In the genomic region with DNA sequence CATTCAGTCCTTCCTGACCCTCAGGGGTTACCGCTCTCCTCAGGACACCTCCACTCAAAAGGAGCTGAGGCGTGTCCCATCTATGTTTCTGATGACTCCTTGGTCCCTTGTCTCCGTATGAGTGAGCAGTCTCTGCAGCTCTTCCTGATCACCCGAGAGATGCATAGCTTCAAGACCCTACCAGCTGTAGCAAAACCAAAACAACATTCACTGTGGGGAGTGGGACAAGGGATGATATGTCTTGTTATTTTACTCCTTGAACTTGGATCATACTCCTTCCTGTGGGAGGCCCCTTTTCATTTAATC, we compare ENCODE assay signal across 15 cellular contexts. TPM values are rescaled to one million over a fixed set of nuclear protein-coding genes. Genes with fewer than 3 reads are reported as not detected.
DNase-seq lines count a peak whose midpoint lies in the region; ATAC-seq and TF ChIP-seq lines count a peak whose summit lies in the region.
"Had no signal": no experiment of that assay in that cellular context is flagged by ENCODE, and none has a peak within 500 bp of the region (broad histone marks: within the 10 kb centered on the region; RNA-seq: fewer than 3 reads in every experiment).

No MANE protein-coding gene starts in this region.

- no peaks in the 10 kb centered on the region for H3K9me3 Mint-ChIP-seq in T-helper 2 cell treated with Interferon-gamma antibody and Interleukin-4, amounts not matched to agents 5 μg/mL and 100 μg/mL, for 36 hours
- H3K9me3 Mint-ChIP-seq: HFFc6 had no signal

- H3K4me1 Mint-ChIP-seq in T-helper 2 cell treated with Interferon-gamma antibody and Interleukin-4, amounts not matched to agents 5 μg/mL and 100 μg/mL, for 36 hours (ENCODE audit: low read depth) = no peaks in the 10 kb centered on the region

- H3K27ac ChIP-seq in RWPE1 = peak overlapping the region; percentile 43; the same call in 1 of the 2 replicates
- H3K27ac ChIP-seq: body of pancreas, skin epidermis had no signal

- H3K36me3 Mint-ChIP-seq in T-helper 2 cell treated with Interferon-gamma antibody and Interleukin-4, amounts not matched to agents 5 μg/mL and 100 μg/mL, for 36 hours (ENCODE audit: low read depth) = no peaks in the 10 kb centered on the region

- H3K27me3 Mint-ChIP-seq in T-helper 2 cell treated with Interferon-gamma antibody and Interleukin-4, amounts not matched to agents 5 μg/mL and 100 μg/mL, for 36 hours (ENCODE audit: low read depth) = peaks cover 18% of the 10 kb centered on the region

- peak; percentile 4 for ATAC-seq in GM18499 (IDR thresholded peaks at IDR 0.05; ENCODE audit: insufficient read depth, unreplicated experiment)
- peak; percentile 39 for ATAC-seq in GM19438 (IDR thresholded peaks at IDR 0.05; ENCODE audit: low read depth, unreplicated experiment)
- peak; percentile 11 for ATAC-seq in HG02763 (IDR thresholded peaks at IDR 0.05; ENCODE audit: unreplicated experiment)
- ATAC-seq: activated CD4-positive, CD25-positive, alpha-beta regulatory T cell treated with anti-CD3 and anti-CD28 coated beads, Interleukin-2, amount 50 U/mL, for 24 hours; body of pancreas had no signal

- POLR2A ChIA-PET in RWPE1 (lab: Yijun Ruan, JAX; ENCODE audit: low non-redundant PET) = interaction anchor here (0.6 kb wide), 1 partner anchor 119 kb away, joined by 7 read pairs; no protein-coding TSS in a partner anchor

- CTCF ChIA-PET in RWPE1 (lab: Yijun Ruan, JAX) = interaction anchor here (0.6 kb wide), 1 partner anchor 34 kb away, joined by 3 read pairs; no protein-coding TSS in a partner anchor

- no peak overlapping the region for H3K4me3 Mint-ChIP-seq in T-helper 2 cell treated with Interferon-gamma antibody and Interleukin-4, amounts not matched to agents 5 μg/mL and 100 μg/mL, for 36 hours
- H3K4me3 Mint-ChIP-seq: HFFc6 had no signal

- H3K27ac Mint-ChIP-seq in T-helper 2 cell treated with Interferon-gamma antibody and Interleukin-4, amounts not matched to agents 5 μg/mL and 100 μg/mL, for 36 hours = no peak overlapping the region
- H3K27ac Mint-ChIP-seq: HFFc6 had no signal

- no peak for TF ChIP-seq CTCF in RWPE1 (conservative IDR thresholded peaks at IDR 0.05; ENCODE audit: low read depth)

- no peak for DNase-seq in RWPE1 (ENCODE audit: low spot score)
- DNase-seq in anterior cingulate cortex (lab: John Stamatoyannopoulos, UW) = no peak
- DNase-seq in stimulated activated naive CD4-positive, alpha-beta T cell (lab: John Stamatoyannopoulos, UW) = no peak
- no peak for DNase-seq in T-helper 2 cell treated with Interferon-gamma antibody and Interleukin-4, amounts not matched to agents 5 μg/mL and 100 μg/mL, for 36 hours (ENCODE audit: low spot score)
- no peak for DNase-seq in H4 (ENCODE audit: low spot score)
- DNase-seq: body of pancreas, HFFc6, NCI-H345, OCI-M1 had no signal

RNA-seq across cellular contexts. Expression of a gene that starts 14.4 kb away (rescaled TPM):
- total RNA-seq in H4 (2014; rRNA removed; shearing (Covaris generic)) = 0.04 TPM in 1 of 2 replicates, not detected in the other
- total RNA-seq: body of pancreas, subcutaneous adipose tissue had no signal
